ENCODE assay signal across 2 cellular contexts in the genomic region with DNA sequence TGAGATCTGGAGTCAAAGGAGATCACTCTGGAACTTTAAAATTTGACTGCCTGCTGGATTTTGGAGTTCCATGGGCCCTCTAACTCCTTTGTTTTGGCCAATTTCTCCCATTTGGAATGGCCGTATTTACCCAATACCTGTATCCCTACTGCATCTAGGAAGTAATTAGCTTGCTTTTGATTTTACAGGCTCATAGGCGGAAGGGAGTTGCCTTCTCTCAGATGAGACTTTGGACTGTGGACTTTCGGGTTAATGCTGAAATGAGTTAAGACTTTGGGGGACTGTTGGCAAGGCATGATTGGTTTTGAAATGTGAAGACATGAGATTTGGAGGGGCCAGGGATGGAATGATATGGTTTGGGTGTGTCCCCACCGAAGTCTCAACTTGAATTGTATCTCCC. TPM values are rescaled to one million over a fixed set of nuclear protein-coding genes. Genes with fewer than 3 reads are reported as not detected.
"Had no signal": no experiment of that assay in that cellular context is flagged by ENCODE, and none has a peak within 500 bp of the region (broad histone marks: within the 10 kb centered on the region; RNA-seq: fewer than 3 reads in every experiment).

No MANE protein-coding gene starts in this region.

RNA-seq across cellular contexts. Expression of a gene that starts 31.1 kb away (rescaled TPM):
- total RNA-seq: HepG2 had no signal
- polyA plus RNA-seq: HepG2, IgD-negative memory B cell had no signal
